ENCODE assay signal across 26 cellular contexts in the genomic region with DNA sequence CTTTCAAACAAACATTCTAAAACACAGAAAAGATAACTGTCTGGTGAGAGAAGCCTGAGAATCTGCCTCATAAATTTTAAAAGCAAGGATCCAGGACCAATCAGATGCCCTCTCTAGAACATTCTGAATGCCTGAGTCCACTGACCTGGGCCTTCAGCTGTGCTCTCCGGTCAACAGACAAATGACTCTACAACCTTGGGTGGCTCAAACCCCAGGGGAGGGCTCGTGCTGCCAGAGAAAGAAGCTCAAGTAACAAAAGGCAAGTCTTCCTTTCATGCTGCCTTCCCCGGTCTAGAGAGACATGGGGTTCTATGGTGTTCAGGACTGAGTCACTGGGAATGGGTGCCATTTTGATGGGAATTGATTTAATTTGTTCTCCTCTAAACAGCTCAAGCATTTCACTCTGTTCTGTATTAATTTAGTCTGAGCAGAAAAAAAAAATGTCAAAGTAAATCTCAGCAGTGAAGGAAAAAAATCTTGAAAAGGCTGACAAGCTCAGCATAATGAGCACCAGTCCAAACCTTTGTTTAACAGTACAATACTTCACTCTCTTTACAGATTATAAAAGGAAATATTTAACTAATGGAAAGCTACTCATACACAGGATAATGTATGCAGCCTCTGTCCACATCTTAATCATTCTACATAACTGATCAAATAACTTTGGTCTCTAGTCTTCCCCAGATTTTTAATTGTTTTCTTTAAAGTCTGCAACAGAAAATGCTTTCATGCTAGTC.
A peak's percentile ranks its signal among the peaks of the same experiment; 100 is the strongest.
DNase-seq lines count a peak whose midpoint lies in the region; ATAC-seq and TF ChIP-seq lines count a peak whose summit lies in the region.
"Had no signal": no experiment of that assay in that cellular context is flagged by ENCODE, and none has a peak within 500 bp of the region (broad histone marks: within the 10 kb centered on the region; RNA-seq: fewer than 3 reads in every experiment).

No MANE protein-coding gene starts in this region.

- DNase-seq in Right ventricle myocardium inferior (ENCODE audit: missing footprints) = peak; percentile 44
- no peak for DNase-seq in left cardiac atrium
- DNase-seq in colonic mucosa = no peak
- no peak for DNase-seq in transverse colon
- DNase-seq in DMS53 treated with DMSO at 0.1 percent for 48 hours (lab: John Stamatoyannopoulos, UW; ENCODE audit: unreplicated experiment) = no peak
- no peak for DNase-seq in NOMO-1 (lab: John Stamatoyannopoulos, UW; ENCODE audit: unreplicated experiment in 2 of 2)
- DNase-seq: BE2C; DMS79 treated with DMSO at 0.1 percent for 48 hours; effector memory CD8-positive, alpha-beta T cell; NCI-H1417; NCI-H2107; NK-92 treated with Interleukin-12 subunit alpha and Interleukin-12 subunit beta, amount 100 ng/mL, for 24 hours; stimulated activated CD4-positive, alpha-beta T cell treated with anti-CD3 and anti-CD28 coated beads, Interleukin-12 subunit alpha, Interleukin-12 subunit beta, amount 100 ng/mL, for 4 hours; stimulated activated CD4-positive, alpha-beta T cell treated with anti-CD3 and anti-CD28 coated beads, Interleukin-4, amount 100 ng/mL, for 4 hours; stimulated activated naive CD8-positive, alpha-beta T cell treated with anti-CD3 and anti-CD28 coated beads, Interleukin-15, Interleukin-2, amounts not matched to agents 100 U/mL and 50 U/mL, for 24 hours; T-helper 2 cell; WERI-Rb-1 had no signal

- H3K27me3 Mint-ChIP-seq in nephron (ENCODE audit: low read depth) = no peaks in the 10 kb centered on the region

- no peak overlapping the region for H3K4me3 Mint-ChIP-seq in nephron
- H3K4me3 Mint-ChIP-seq: effector memory CD8-positive, alpha-beta T cell; GM23338 had no signal

- H3K4me3 ChIP-seq in colonic mucosa = no peak overlapping the region
- H3K4me3 ChIP-seq in transverse colon = no peak overlapping the region
- H3K4me3 ChIP-seq: GM23338, SK-N-MC, tibial artery had no signal

- in situ Hi-C loops in transverse colon (cut with MboI; ENCODE audit: low pct_ligation_motif_present in 1 of 4, low pct_unique_long_range_greater_than_20kb in 1 of 4, low sequenced_read_pairs in 3 of 4) = no loop called here

- 45 to 83% methylated on average over 3 of the region's 3 CpGs for whole genome bisulfite sequencing in transverse colon (ENCODE audit: low coverage in 1 of 2), 2 donors

- no peaks in the 10 kb centered on the region for H3K36me3 Mint-ChIP-seq in nephron (ENCODE audit: low read depth)

- intact Hi-C loops in Right ventricle myocardium inferior (cut with DNase I) = no loop called here
- intact Hi-C loops in left cardiac atrium (cut with DNase I) = no loop called here
- intact Hi-C loops in colonic mucosa (cut with DNase I) = no loop called here
- intact Hi-C loops in transverse colon (cut with DNase I; ENCODE audit: low total_unique reads) = no loop called here

- ATAC-seq in Right ventricle myocardium inferior (no peak), left cardiac atrium (no peak), SK-N-SH treated with all-trans-retinoic acid at 6 μM for 48 hours (no peak)
- ATAC-seq: activated naive CD4-positive, alpha-beta T cell treated with anti-CD3 and anti-CD28 coated beads, Interleukin-2, amount 50 U/mL, for 72 hours; effector memory CD8-positive, alpha-beta T cell; esophagus mucosa; GM23338; stimulated activated naive CD8-positive, alpha-beta T cell treated with anti-CD3 and anti-CD28 coated beads, Interleukin-15, Interleukin-2, amounts not matched to agents 100 U/mL and 50 U/mL, for 24 hours had no signal

- no peak for TF ChIP-seq POLR2A in transverse colon (IDR thresholded peaks at IDR 0.05)

- TF ChIP-seq EP300 in transverse colon (IDR thresholded peaks at IDR 0.05; ENCODE audit: low read depth) = no peak

- H3K9ac ChIP-seq in colonic mucosa (ENCODE audit: low read depth in 2 of 2, low read length in 2 of 2) = peak overlapping the region in 1 of 2 donors; percentile 21

- H3K27ac ChIP-seq in colonic mucosa = peak overlapping the region; percentile 58
- peak overlapping the region in 3 of 4 donors; percentile 61 to 66 (median 63) for H3K27ac ChIP-seq in transverse colon
- H3K27ac ChIP-seq: 22Rv1, neutrophil, SK-N-MC, WERI-Rb-1 had no signal

- no peaks in the 10 kb centered on the region for H3K27me3 ChIP-seq in colonic mucosa
- H3K27me3 ChIP-seq in transverse colon = no peaks in the 10 kb centered on the region
- H3K27me3 ChIP-seq: BE2C, neutrophil, tibial artery had no signal

- H3K4me1 ChIP-seq in colonic mucosa (no peaks in the 10 kb centered on the region), transverse colon (peaks cover 0 to 38% (median 32%) of the 10 kb centered on the region in 4 donors)
- H3K4me1 ChIP-seq: BE2C had no signal

- no peaks in the 10 kb centered on the region for H3K9me3 ChIP-seq in colonic mucosa
- H3K9me3 ChIP-seq in transverse colon = no peaks in the 10 kb centered on the region
- H3K9me3 ChIP-seq: BE2C, neutrophil, tibial artery had no signal

- H3K36me3 ChIP-seq in colonic mucosa = no peaks in the 10 kb centered on the region
- no peaks in the 10 kb centered on the region for H3K36me3 ChIP-seq in transverse colon
- H3K36me3 ChIP-seq: BE2C, neutrophil, tibial artery, WERI-Rb-1 had no signal

- TF ChIP-seq CTCF in colonic mucosa (IDR thresholded peaks at IDR 0.05) (no peak), nephron (IDR thresholded peaks at IDR 0.05; ENCODE audit: unreplicated experiment in 3 of 3) (no peak), transverse colon (IDR thresholded peaks at IDR 0.05) (no peak)

- H3K9me3 Mint-ChIP-seq in nephron = peaks cover 4% of the 10 kb centered on the region
- H3K9me3 Mint-ChIP-seq: GM23338 had no signal

- H3K4me1 Mint-ChIP-seq in nephron = peaks cover 43% of the 10 kb centered on the region
- H3K4me1 Mint-ChIP-seq: GM23338 had no signal

- H3K27ac Mint-ChIP-seq in nephron = peak overlapping the region; percentile 90 to 96 (median 92)
- H3K27ac Mint-ChIP-seq: activated naive CD4-positive, alpha-beta T cell treated with anti-CD3 and anti-CD28 coated beads, Interleukin-2, amount 50 U/mL, for 72 hours; effector memory CD8-positive, alpha-beta T cell; GM23338 had no signal

TF ChIP-seq in SK-N-SH treated with all-trans-retinoic acid at 6 μM for 48 hours, 23 proteins besides CTCF, POLR2A, EP300 and RAD21:
- TF ChIP-seq BACH2 (CRISPR knock-in tag; IDR thresholded peaks at IDR 0.05; ENCODE audit: borderline replicate concordance) (no peak), CSDC2 (CRISPR knock-in tag; IDR thresholded peaks at IDR 0.05) (no peak), ISL1 (CRISPR knock-in tag; IDR thresholded peaks at IDR 0.05) (no peak)
- TF ChIP-seq, protein P1, sequence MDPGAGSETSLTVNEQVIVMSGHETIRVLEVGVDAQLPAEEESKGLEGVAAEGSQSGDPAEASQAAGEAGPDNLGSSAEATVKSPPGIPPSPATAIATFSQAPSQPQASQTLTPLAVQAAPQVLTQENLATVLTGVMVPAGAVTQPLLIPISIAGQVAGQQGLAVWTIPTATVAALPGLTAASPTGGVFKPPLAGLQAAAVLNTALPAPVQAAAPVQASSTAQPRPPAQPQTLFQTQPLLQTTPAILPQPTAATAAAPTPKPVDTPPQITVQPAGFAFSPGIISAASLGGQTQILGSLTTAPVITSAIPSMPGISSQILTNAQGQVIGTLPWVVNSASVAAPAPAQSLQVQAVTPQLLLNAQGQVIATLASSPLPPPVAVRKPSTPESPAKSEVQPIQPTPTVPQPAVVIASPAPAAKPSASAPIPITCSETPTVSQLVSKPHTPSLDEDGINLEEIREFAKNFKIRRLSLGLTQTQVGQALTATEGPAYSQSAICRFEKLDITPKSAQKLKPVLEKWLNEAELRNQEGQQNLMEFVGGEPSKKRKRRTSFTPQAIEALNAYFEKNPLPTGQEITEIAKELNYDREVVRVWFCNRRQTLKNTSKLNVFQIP (CRISPR knock-in tag; IDR thresholded peaks at IDR 0.05; ENCODE audit: borderline replicate concordance, low read depth) = no peak
